Comparison of ENCODE assay signal across 1 cellular context in genomic region chr17:40063915-40064531, GRCh38.
TF ChIP-seq lines count a peak whose summit lies in the region.

No MANE protein-coding gene starts in this region.

TF ChIP-seq in liver, 16 proteins besides CTCF, POLR2A, EP300 and RAD21 (continued from another document):
- no peak for TF ChIP-seq MAX (IDR thresholded peaks at IDR 0.05)
- no peak for TF ChIP-seq TAF1 (conservative IDR thresholded peaks at IDR 0.05)
- no peak for TF ChIP-seq EGR1 (IDR thresholded peaks at IDR 0.05; ENCODE audit: low read depth in 2 of 2)
- no peak for TF ChIP-seq RXRA (IDR thresholded peaks at IDR 0.05)
- no peak for TF ChIP-seq YY1 (IDR thresholded peaks at IDR 0.05)
- TF ChIP-seq HNF4G (IDR thresholded peaks at IDR 0.05) = no peak
- TF ChIP-seq HNF4A (conservative IDR thresholded peaks at IDR 0.05) = no peak
- no peak for TF ChIP-seq JUND (IDR thresholded peaks at IDR 0.05)
- no peak for TF ChIP-seq FOXA1 (IDR thresholded peaks at IDR 0.05)
- TF ChIP-seq SP1 (IDR thresholded peaks at IDR 0.05) = no peak
